10 cellular contexts compared by ENCODE assay signal in genomic region chr16:29709657-29710056, GRCh38. TPM values are rescaled to one million over a fixed set of nuclear protein-coding genes. Genes with fewer than 3 reads are reported as not detected.
A peak's percentile ranks its signal among the peaks of the same experiment; 100 is the strongest.
DNase-seq lines count a peak whose midpoint lies in the region; ATAC-seq, FAIRE-seq and TF ChIP-seq lines count a peak whose summit lies in the region.
"Not testable (repeated sequence)": the region's sequence is repeated elsewhere in the genome, so short reads cannot be mapped to it uniquely, and the experiment has no call there.
"Had no signal": no experiment of that assay in that cellular context is flagged by ENCODE, and none has a peak within 500 bp of the region (broad histone marks: within the 10 kb centered on the region; RNA-seq: fewer than 3 reads in every experiment).

No MANE protein-coding gene starts in this region.

- H3K27me3 ChIP-seq in BLaER1 treated with 17β-estradiol and CSF1 and Interleukin-3, amounts not matched to agents 10 nM and 100 nM; H9 (ENCODE audit: insufficient read depth, low read length); H1 (replicated peaks in 1 of 4; ENCODE audit: control insufficient read depth in 3 of 4, extremely low read depth in 1 of 4, insufficient read depth in 3 of 4, low read length in 3 of 4); iPS-18a (ENCODE audit: control insufficient read depth, insufficient read depth, low read length); neural progenitor cell; thoracic aorta (replicated peaks; ENCODE audit: insufficient read depth): not testable (repeated sequence)

- not testable (repeated sequence) for H2BK15ac ChIP-seq in H9 (ENCODE audit: low read depth, low read length); H1 (ENCODE audit: low read length)

- not testable (repeated sequence) for H4K20me1 ChIP-seq in BLaER1 treated with 17β-estradiol and CSF1 and Interleukin-3, amounts not matched to agents 10 nM and 100 nM; H9 (ENCODE audit: control insufficient read depth, insufficient read depth, insufficient read length); H1 (replicated peaks in 1 of 2; ENCODE audit: control insufficient read depth in 1 of 2, insufficient read depth in 2 of 2, low read length in 2 of 2); neural progenitor cell (ENCODE audit: low read depth)

- DNase-seq in H9 = peak; percentile 71
- DNase-seq in NCI-H748 (lab: John Stamatoyannopoulos, UW; ENCODE audit: unreplicated experiment) = peak; percentile 75
- not testable (repeated sequence) for DNase-seq in H1 (ENCODE audit: low read depth in 1 of 2, low spot score in 2 of 2); thoracic aorta (ENCODE audit: low spot score)
- peak; percentile 20 for DNase-seq in neural progenitor cell (ENCODE audit: low spot score)

- H3K27ac Mint-ChIP-seq in H9 = peak overlapping the region; percentile 97 to 98 (median 97)
- not testable (repeated sequence) for H3K27ac Mint-ChIP-seq in activated T-helper 17 cell treated with anti-CD3 and anti-CD28 coated beads, Interleukin-2, amount 50 U/mL, for 72 hours; neural progenitor cell

- not testable (repeated sequence) for H3K79me1 ChIP-seq in H9 (ENCODE audit: insufficient read depth, low read depth, low read length, poor library complexity, severe bottlenecking); H1 (ENCODE audit: low read depth, low read length)

- H3K4me2 ChIP-seq in BLaER1 treated with 17β-estradiol and CSF1 and Interleukin-3, amounts not matched to agents 10 nM and 100 nM = peak overlapping the region in 8 of 11 experiments; percentile 14 to 77 (median 56); a peak in 10 of 22 replicates
- H3K4me2 ChIP-seq in H9 (ENCODE audit: insufficient read depth, insufficient read length, low read length) = peak overlapping the region; percentile 91
- peak overlapping the region; percentile 60 to 67 for H3K4me2 ChIP-seq in H1 (ENCODE audit: insufficient read depth in 1 of 2, low read depth in 2 of 2, low read length in 2 of 2)
- H3K4me2 ChIP-seq in neural progenitor cell = peak overlapping the region; percentile 78

- not testable (repeated sequence) for TF ChIP-seq POLR2A in H1 (IDR thresholded peaks at IDR 0.05; ENCODE audit: control extremely low read depth in 1 of 2, low read depth in 2 of 2, low read length in 2 of 2)

- H2BK120ac ChIP-seq in H9 (ENCODE audit: low read depth, low read length, poor library complexity, severe bottlenecking) = peak overlapping the region; percentile 86
- not testable (repeated sequence) for H2BK120ac ChIP-seq in H1 (replicated peaks; ENCODE audit: low read depth, low read length)

- H3K56ac ChIP-seq in H9 (ENCODE audit: insufficient read length, low read depth, low read length) (peak overlapping the region; percentile 69), H1 (replicated peaks; ENCODE audit: insufficient read length, low read depth, low read length) (peak overlapping the region; percentile 79)

- POLR2A ChIA-PET in H1 (lab: Charles Lee; ENCODE audit: partially characterized antibody) = interaction anchor here (0.6 to 20.4 kb wide), 36 partner anchors 9 to 355 kb away, joined by 3 to 490 read pairs (median 5); partner anchors contain the start of genes HIRIP3, KIF22, MVP and PAGR1

- H2AFZ ChIP-seq in H9 (ENCODE audit: low read length); H1 (ENCODE audit: low read length): not testable (repeated sequence)
- H2AFZ ChIP-seq in neural progenitor cell (replicated peaks) = peak overlapping the region; percentile 91

- H3K4ac ChIP-seq in H9 (ENCODE audit: low read depth, low read length) = peak overlapping the region; percentile 79; the same call in 1 of the 2 replicates
- peak overlapping the region; percentile 82 for H3K4ac ChIP-seq in H1 (replicated peaks; ENCODE audit: insufficient read length, low read depth, low read length)

- not testable (repeated sequence) for H3K27ac ChIP-seq in BLaER1 treated with 17β-estradiol and CSF1 and Interleukin-3, amounts not matched to agents 10 nM and 100 nM; neural progenitor cell
- H3K27ac ChIP-seq in H9 (ENCODE audit: insufficient read length, low read depth, low read length) = peak overlapping the region; percentile 95
- peak overlapping the region; percentile 91 for H3K27ac ChIP-seq in H1 (ENCODE audit: low read depth, low read length)
- H3K27ac ChIP-seq in iPS-18a (ENCODE audit: low read length) = peak overlapping the region; percentile 95
- H3K27ac ChIP-seq in thoracic aorta = peak overlapping the region; percentile 28 to 52

- H4K91ac ChIP-seq in H9 (ENCODE audit: insufficient read length, low read depth, low read length) = not testable (repeated sequence)
- H4K91ac ChIP-seq in H1 (replicated peaks; ENCODE audit: insufficient read length, low read length) = peak overlapping the region; percentile 92

- not testable (repeated sequence) for H3K36me3 ChIP-seq in BLaER1 treated with 17β-estradiol and CSF1 and Interleukin-3, amounts not matched to agents 10 nM and 100 nM; neural progenitor cell; thoracic aorta
- peaks cover 5 to 37% (median 13%) of the 10 kb centered on the region in 4 experiments for H3K36me3 ChIP-seq in H1 (ENCODE audit: control insufficient read depth in 2 of 4, insufficient read depth in 4 of 4, low read length in 3 of 4)
- H3K36me3 ChIP-seq in iPS-18a (ENCODE audit: control insufficient read depth, low read depth, low read length) = peaks cover 21% of the 10 kb centered on the region

- H3K4me3 ChIP-seq in BLaER1 treated with 17β-estradiol and CSF1 and Interleukin-3, amounts not matched to agents 10 nM and 100 nM = not testable (repeated sequence)
- peak overlapping the region; percentile 65 to 99 (median 74) for H3K4me3 ChIP-seq in H1 (ENCODE audit: extremely low read depth in 1 of 4, insufficient read depth in 2 of 4, low read depth in 3 of 4, low read length in 4 of 4)
- H3K4me3 ChIP-seq in iPS-18a (ENCODE audit: low read length) = peak overlapping the region; percentile 84
- H3K4me3 ChIP-seq in neural progenitor cell = peak overlapping the region; percentile 55
- peak overlapping the region; percentile 46 for H3K4me3 ChIP-seq in thoracic aorta

- no CpG with 5 or more reads among the region's 6 CpGs for WGBS in H9 (ENCODE audit: extremely low coverage, insufficient read length, low lambda C conversion rate)
- WGBS in H1 (ENCODE audit: extremely low coverage in 1 of 2, insufficient coverage in 1 of 2, insufficient read length in 1 of 2, insufficient replicate concordance in 2 of 2, low coverage in 1 of 2, low lambda C conversion rate in 2 of 2, missing lambda C conversion rate in 1 of 2), 2 experiments = 1% methylated on average over 6 of the region's 6 CpGs; no CpG with 5 or more reads in 1 of the 2 experiments

- H3T11ph ChIP-seq in H9 (ENCODE audit: low read length) = peak overlapping the region; percentile 75

- CTCF ChIA-PET in H1 (lab: Charles Lee; ENCODE audit: partially characterized antibody) = interaction anchor here (1.1 to 1.7 kb wide), 4 partner anchors 9 to 21 kb away, joined by 3 to 11 read pairs (median 4); no protein-coding TSS in a partner anchor

- not testable (repeated sequence) for H2AK5ac ChIP-seq in H9 (ENCODE audit: insufficient read length, low read length)
- H2AK5ac ChIP-seq in H1 (ENCODE audit: low read depth, low read length) = peak overlapping the region; percentile 91; the same call in 1 of the 2 replicates

- H2BK12ac ChIP-seq in H9 (ENCODE audit: insufficient read length, low read depth, low read length) = not testable (repeated sequence)
- peak overlapping the region; percentile 53; the same call in 1 of the 2 replicates for H2BK12ac ChIP-seq in H1 (ENCODE audit: low read depth, low read length)

- H3K14ac ChIP-seq in H9 (ENCODE audit: insufficient read depth, low read length) = peak overlapping the region; percentile 70; the same call in 1 of the 2 replicates
- peak overlapping the region; percentile 4 for H3K14ac ChIP-seq in H1 (ENCODE audit: insufficient read length)

- not testable (repeated sequence) for FAIRE-seq in H1 (lab: Jason Lieb, UNC)

- not testable (repeated sequence) for H2BK20ac ChIP-seq in H9 (ENCODE audit: low read depth, low read length, poor library complexity, severe bottlenecking); H1 (ENCODE audit: low read length)

- not testable (repeated sequence) for H3K9ac ChIP-seq in BLaER1 treated with 17β-estradiol and CSF1 and Interleukin-3, amounts not matched to agents 10 nM and 100 nM; neural progenitor cell
- H3K9ac ChIP-seq in H9 (ENCODE audit: extremely low read depth, insufficient read length, low read length) (peak overlapping the region; percentile 97), H1 (replicated peaks in 1 of 4; ENCODE audit: extremely low read depth in 1 of 4, low read depth in 3 of 4, low read length in 3 of 4) (peak overlapping the region; percentile 87 to 99 (median 94)), iPS-18a (ENCODE audit: low read length) (peak overlapping the region; percentile 98)

- H2BK5ac ChIP-seq in H9 (ENCODE audit: insufficient read length, low read length) = not testable (repeated sequence)
- H2BK5ac ChIP-seq in H1 (ENCODE audit: low read depth, low read length) = peak overlapping the region; percentile 74

- TF ChIP-seq RAD21 in H1 (IDR thresholded peaks at IDR 0.05 in 1 of 2, conservative IDR thresholded peaks at IDR 0.05 in 1 of 2; ENCODE audit: low read depth in 2 of 2, low read length in 2 of 2) = not testable (repeated sequence)

- not testable (repeated sequence) for TF ChIP-seq CTCF in H9 (conservative IDR thresholded peaks at IDR 0.05); H1 (IDR thresholded peaks at IDR 0.05; ENCODE audit: control extremely low read depth in 1 of 3, insufficient read depth in 1 of 3, low read depth in 1 of 3, low read length in 3 of 3); neural progenitor cell (IDR thresholded peaks at IDR 0.05); thoracic aorta (IDR thresholded peaks at IDR 0.05)

- not testable (repeated sequence) for H3K9me3 Mint-ChIP-seq in H9; activated T-helper 17 cell treated with anti-CD3 and anti-CD28 coated beads, Interleukin-2, amount 50 U/mL, for 72 hours; neural progenitor cell

- H3K23me2 ChIP-seq in H9 (ENCODE audit: insufficient read length, low read depth, low read length, poor library complexity, severe bottlenecking) = peaks cover 11% of the 10 kb centered on the region
- not testable (repeated sequence) for H3K23me2 ChIP-seq in H1 (ENCODE audit: low read depth, low read length)

- H3K9me3 ChIP-seq in BLaER1 treated with 17β-estradiol and CSF1 and Interleukin-3, amounts not matched to agents 10 nM and 100 nM (replicated peaks in 1 of 11) = peaks cover 0 to 11% (median 0%) of the 10 kb centered on the region in 11 experiments; a peak in 5 of 22 replicates
- H3K9me3 ChIP-seq in H9 (ENCODE audit: control insufficient read depth, low read depth, low read length); H1 (ENCODE audit: insufficient read depth in 2 of 2, low read depth in 1 of 2, low read length in 1 of 2); iPS-18a (ENCODE audit: control insufficient read depth, low read depth, low read length); neural progenitor cell (ENCODE audit: low read depth); thoracic aorta: not testable (repeated sequence)

- peaks cover 28 to 37% (median 29%) of the 10 kb centered on the region in 3 experiments; a peak in 6 of 7 replicates for H3K36me3 Mint-ChIP-seq in H9 (ENCODE audit: insufficient read depth in 1 of 3, low read depth in 3 of 3)
- not testable (repeated sequence) for H3K36me3 Mint-ChIP-seq in activated T-helper 17 cell treated with anti-CD3 and anti-CD28 coated beads, Interleukin-2, amount 50 U/mL, for 72 hours (ENCODE audit: low read depth); neural progenitor cell

- H4K8ac ChIP-seq in H9 (replicated peaks; ENCODE audit: insufficient read length, low read depth, low read length); H1 (ENCODE audit: extremely low read depth, insufficient read depth, low read length): not testable (repeated sequence)

- not testable (repeated sequence) for ATAC-seq in activated T-helper 17 cell treated with anti-CD3 and anti-CD28 coated beads, Interleukin-2, amount 50 U/mL, for 72 hours (replicated peaks); thoracic aorta (ENCODE audit: insufficient number of reproducible peaks, low FRiP score, low read depth)

- H4K5ac ChIP-seq in H9 (ENCODE audit: insufficient read length, low read depth, low read length) = not testable (repeated sequence)
- peak overlapping the region; percentile 93 for H4K5ac ChIP-seq in H1 (ENCODE audit: insufficient read length, low read depth, low read length)

- not testable (repeated sequence) for TF ChIP-seq EP300 in H1 (IDR thresholded peaks at IDR 0.05; ENCODE audit: borderline replicate concordance in 1 of 2, low read depth in 2 of 2, low read length in 2 of 2)

- peaks cover 30 to 33% of the 10 kb centered on the region in 2 experiments for H3K4me1 Mint-ChIP-seq in H9
- peaks cover 11% of the 10 kb centered on the region for H3K4me1 Mint-ChIP-seq in activated T-helper 17 cell treated with anti-CD3 and anti-CD28 coated beads, Interleukin-2, amount 50 U/mL, for 72 hours
- peaks cover 15% of the 10 kb centered on the region for H3K4me1 Mint-ChIP-seq in neural progenitor cell

- H3K18ac ChIP-seq in H9 (ENCODE audit: insufficient read length, low read depth, low read length) (peak overlapping the region; percentile 58), H1 (ENCODE audit: extremely low read depth, low read length) (peak overlapping the region; percentile 94)

- peaks cover 14% of the 10 kb centered on the region; the same call in 1 of the 2 replicates for H3K79me2 ChIP-seq in H9 (ENCODE audit: insufficient read depth, low read length)
- peaks cover 10 to 48% of the 10 kb centered on the region in 2 experiments for H3K79me2 ChIP-seq in H1 (ENCODE audit: control insufficient read depth in 1 of 2, insufficient read depth in 2 of 2, low read length in 2 of 2)
- H3K79me2 ChIP-seq in neural progenitor cell (ENCODE audit: low read depth) = peaks cover 47% of the 10 kb centered on the region

- H3K4me1 ChIP-seq in BLaER1 treated with 17β-estradiol and CSF1 and Interleukin-3, amounts not matched to agents 10 nM and 100 nM = peaks cover 24 to 73% (median 69%) of the 10 kb centered on the region in 10 experiments
- not testable (repeated sequence) for H3K4me1 ChIP-seq in H9 (ENCODE audit: insufficient read depth, low read length); H1 (replicated peaks in 1 of 4; ENCODE audit: control insufficient read depth in 3 of 4, insufficient read depth in 4 of 4, low read length in 3 of 4); iPS-18a (ENCODE audit: control insufficient read depth, low read depth, low read length); thoracic aorta (ENCODE audit: control insufficient read depth in 1 of 2, low read depth in 2 of 2)
- peaks cover 16% of the 10 kb centered on the region for H3K4me1 ChIP-seq in neural progenitor cell

- peaks cover 56% of the 10 kb centered on the region for H3F3A ChIP-seq in neural progenitor cell (ENCODE audit: low read depth)

- H3K4me3 Mint-ChIP-seq in H9 = peak overlapping the region; percentile 88 to 91
- peak overlapping the region; percentile 8 for H3K4me3 Mint-ChIP-seq in activated T-helper 17 cell treated with anti-CD3 and anti-CD28 coated beads, Interleukin-2, amount 50 U/mL, for 72 hours
- H3K4me3 Mint-ChIP-seq in neural progenitor cell = not testable (repeated sequence)

- not testable (repeated sequence) for H3K27me3 Mint-ChIP-seq in H9 (ENCODE audit: low read depth); activated T-helper 17 cell treated with anti-CD3 and anti-CD28 coated beads, Interleukin-2, amount 50 U/mL, for 72 hours; neural progenitor cell (ENCODE audit: insufficient read depth, low read depth)

- H3K23ac ChIP-seq in H9 (ENCODE audit: insufficient read length, low read depth, low read length); H1 (ENCODE audit: insufficient read length): not testable (repeated sequence)

RNA-seq across cellular contexts. Expression of gene QPRT, which starts 30.7 kb away (rescaled TPM):
- 107 TPM in 2 replicates for total RNA-seq in H9 (2021)
- total RNA-seq in activated T-helper 17 cell treated with anti-CD3 and anti-CD28 coated beads, Interleukin-2, amount 50 U/mL, for 72 hours = 1 to 10 TPM; 3.2 to 4.3 TPM
- 102 and 106 TPM in 2 replicates for total RNA-seq in H1 (2021; fragmentation: NEBNext Ultra II Directional; extraction: Animal tissue kit (Norgen Biotek cat#: 25700))
- polyA plus RNA-seq in H1 (2011; rRNA removed) = 89.0 and 119 TPM in 2 replicates
- polyA plus RNA-seq in H1 (2011; cell fraction: cytosol; rRNA removed) = 91.7 TPM
- polyA plus RNA-seq in H1 (2011; cell fraction: nucleus; rRNA removed) = 116 TPM
- 90.0 to 121 TPM (median 112 TPM) in 4 replicates for polyA plus RNA-seq in H1 (2012, experiment 1 of 2)
- polyA plus RNA-seq in H1 (2012, experiment 2 of 2) = 101 TPM
- 129 TPM for polyA plus RNA-seq in H1 (2013, experiment 1 of 2)
- 122 TPM for polyA plus RNA-seq in H1 (2013, experiment 2 of 2)
- 70.3 and 84.6 TPM in 2 replicates for polyA minus RNA-seq in H1 (2011; rRNA and poly(A)+ RNA removed)
- 86.7 TPM for polyA minus RNA-seq in H1 (2011; cell fraction: cytosol; rRNA and poly(A)+ RNA removed)
- polyA minus RNA-seq in H1 (2011; cell fraction: nucleus; rRNA and poly(A)+ RNA removed) = 53.3 TPM
- 49.6 and 112 TPM in 2 replicates for total RNA-seq in neural progenitor cell (ENCODE audit: low replicate concordance)
- 1 to 10 TPM in 1 of 2 donors, under 1 TPM in 1; 0.95 to 1.3 TPM for total RNA-seq in thoracic aorta

RNA-seq across cellular contexts. Expression of gene C16orf54, which starts 36.1 kb away (rescaled TPM):
- total RNA-seq in H9 (2021) = not detected in 2 replicates
- total RNA-seq in activated T-helper 17 cell treated with anti-CD3 and anti-CD28 coated beads, Interleukin-2, amount 50 U/mL, for 72 hours = 10 to 100 TPM; 15.9 to 23.5 TPM
- not detected in 2 replicates for total RNA-seq in H1 (2021; fragmentation: NEBNext Ultra II Directional; extraction: Animal tissue kit (Norgen Biotek cat#: 25700))
- polyA plus RNA-seq in H1 (2011; rRNA removed) = not detected in 2 replicates
- not detected for polyA plus RNA-seq in H1 (2011; cell fraction: cytosol; rRNA removed)
- not detected for polyA plus RNA-seq in H1 (2011; cell fraction: nucleus; rRNA removed)
- polyA plus RNA-seq in H1 (2012, experiment 1 of 2) = 4.4 to 8.4 TPM (median 5.1 TPM) in 4 replicates
- 2.9 TPM for polyA plus RNA-seq in H1 (2012, experiment 2 of 2)
- polyA plus RNA-seq in H1 (2013, experiment 1 of 2) = not detected
- not detected for polyA plus RNA-seq in H1 (2013, experiment 2 of 2)
- polyA minus RNA-seq in H1 (2011; rRNA and poly(A)+ RNA removed) = not detected in 2 replicates
- not detected for polyA minus RNA-seq in H1 (2011; cell fraction: cytosol; rRNA and poly(A)+ RNA removed)
- not detected for polyA minus RNA-seq in H1 (2011; cell fraction: nucleus; rRNA and poly(A)+ RNA removed)
- total RNA-seq in neural progenitor cell (ENCODE audit: low replicate concordance) = not detected in 2 replicates
- total RNA-seq in thoracic aorta = 1 to 10 TPM; 2.8 to 3.4 TPM
- total RNA-seq: A673, HepG2 had no signal
- polyA plus RNA-seq: HepG2 had no signal

RNA-seq across cellular contexts. Expression of gene SPN, which starts 46.6 kb away (rescaled TPM):
- total RNA-seq in H9 (2021) (0.77 and 1.1 TPM in 2 replicates), neural progenitor cell (ENCODE audit: low replicate concordance) (0.02 and 0.25 TPM in 2 replicates), thoracic aorta (10 to 100 TPM in 1 of 2 donors, 1 to 10 TPM in 1; 1.1 to 10.2 TPM)
- 100 to 1,000 TPM; 137 to 173 TPM for total RNA-seq in activated T-helper 17 cell treated with anti-CD3 and anti-CD28 coated beads, Interleukin-2, amount 50 U/mL, for 72 hours
- 1.6 and 1.8 TPM in 2 replicates for total RNA-seq in H1 (2021; fragmentation: NEBNext Ultra II Directional; extraction: Animal tissue kit (Norgen Biotek cat#: 25700))
- 1.3 and 1.5 TPM in 2 replicates for polyA plus RNA-seq in H1 (2011; rRNA removed)
- 0.76 TPM for polyA plus RNA-seq in H1 (2011; cell fraction: cytosol; rRNA removed)
- 2.7 TPM for polyA plus RNA-seq in H1 (2011; cell fraction: nucleus; rRNA removed)
- polyA plus RNA-seq in H1 (2012, experiment 1 of 2) = 0.46 to 1.7 TPM (median 0.89 TPM) in 4 replicates
- 0.92 TPM for polyA plus RNA-seq in H1 (2012, experiment 2 of 2)
- polyA plus RNA-seq in H1 (2013, experiment 1 of 2) = 4.0 TPM
- 3.8 TPM for polyA plus RNA-seq in H1 (2013, experiment 2 of 2)
- polyA minus RNA-seq in H1 (2011; rRNA and poly(A)+ RNA removed) = 2.1 and 3.2 TPM in 2 replicates
- 0.44 TPM for polyA minus RNA-seq in H1 (2011; cell fraction: cytosol; rRNA and poly(A)+ RNA removed)
- polyA minus RNA-seq in H1 (2011; cell fraction: nucleus; rRNA and poly(A)+ RNA removed) = 2.6 TPM
- total RNA-seq: A673 had no signal

Comparison
In these comparisons a context has a peak if more than half of its experiments do, and no peak if none do; other contexts are left out.
1. RNA of gene SPN, which starts 46.6 kb away (total RNA-seq): 137 to 173 TPM in activated T-helper 17 cell treated with anti-CD3 and anti-CD28 coated beads, Interleukin-2, amount 50 U/mL, for 72 hours; 1.1 to 10.2 TPM in thoracic aorta, 1.6 to 1.8 TPM in H1, 0.77 to 1.1 TPM in H9 and 0.02 to 0.25 TPM in neural progenitor cell; every median in the first group is over 10 times any median in the second.
2. Peak in every context shown above with its lines, with median percentiles within 50 percentile points of each other: H3K4me2 ChIP-seq.